In genomic region chr3:71303627-71304260, GRCh38 we compare ENCODE assay signal across 11 cellular contexts.
DNase-seq lines count a peak whose midpoint lies in the region; ATAC-seq and TF ChIP-seq lines count a peak whose summit lies in the region.
"Had no signal": no experiment of that assay in that cellular context is flagged by ENCODE, and none has a peak within 500 bp of the region (broad histone marks: within the 10 kb centered on the region; RNA-seq: fewer than 3 reads in every experiment).

No MANE protein-coding gene starts in this region.

- CTCF ChIA-PET in CD4-positive, alpha-beta memory T cell (lab: Charles Lee; ENCODE audit: partially characterized antibody) = interaction anchor here (1.4 kb wide), 1 partner anchor 753 kb away, joined by 3 read pairs; no protein-coding TSS in a partner anchor

- no peak for TF ChIP-seq EP300 in neural cell (conservative IDR thresholded peaks at IDR 0.05; ENCODE audit: poor library complexity, severe bottlenecking)

- no peak overlapping the region for H3K27ac ChIP-seq in CD4-positive, alpha-beta memory T cell (ENCODE audit: low read depth, low read length)
- H3K27ac ChIP-seq in neural cell (ENCODE audit: low read length) = no peak overlapping the region
- H3K27ac ChIP-seq: skin epidermis, suprapubic skin had no signal

- peaks cover 13 to 15% of the 10 kb centered on the region in 2 donors for H3K36me3 Mint-ChIP-seq in CD4-positive, alpha-beta memory T cell
- H3K36me3 Mint-ChIP-seq in dendritic cell treated with granulocyte-macrophage colony-stimulating factor and Interleukin-4, amounts not matched to agents 40 ng/mL and 50 ng/mL, for 4 days (ENCODE audit: low read depth) = no peaks in the 10 kb centered on the region

- H3K79me2 ChIP-seq in neural cell (replicated peaks; ENCODE audit: insufficient read depth, low read length) = no peaks in the 10 kb centered on the region

- DNase-seq in CD4-positive, alpha-beta memory T cell = no peak
- no peak for DNase-seq in NT2/D1 (ENCODE audit: low read depth, low spot score)
- DNase-seq in NCI-H2029 (lab: John Stamatoyannopoulos, UW) = no peak
- DNase-seq in NCI-H510A treated with DMSO at 0.1 percent for 48 hours (lab: John Stamatoyannopoulos, UW) = no peak
- no peak for DNase-seq in NCI-H2171 treated with DMSO at 0.1 percent for 48 hours (lab: John Stamatoyannopoulos, UW)
- DNase-seq: NCI-H2107 had no signal

- H3K9ac ChIP-seq in NT2/D1 (ENCODE audit: insufficient read length, low read depth) (peak overlapping the region; percentile 65), neural cell (ENCODE audit: low read length) (no peak overlapping the region)

- no peaks in the 10 kb centered on the region for H3K36me3 ChIP-seq in CD4-positive, alpha-beta memory T cell (ENCODE audit: insufficient read depth, low read length)
- peaks cover 5% of the 10 kb centered on the region for H3K36me3 ChIP-seq in NT2/D1 (ENCODE audit: insufficient read depth, insufficient read length, low read length)
- no peaks in the 10 kb centered on the region for H3K36me3 ChIP-seq in neural cell (ENCODE audit: insufficient read depth, low read length)
- H3K36me3 ChIP-seq: suprapubic skin had no signal

- no peak overlapping the region for H3K4me2 ChIP-seq in neural cell (ENCODE audit: low read length)

- no peaks in the 10 kb centered on the region for H3F3A ChIP-seq in neural cell (ENCODE audit: insufficient read depth, low read length, poor library complexity, severe bottlenecking)

- H3K4me1 Mint-ChIP-seq in CD4-positive, alpha-beta memory T cell = peaks cover 50 to 86% (median 70%) of the 10 kb centered on the region in 4 donors
- H3K4me1 Mint-ChIP-seq in dendritic cell treated with granulocyte-macrophage colony-stimulating factor and Interleukin-4, amounts not matched to agents 40 ng/mL and 50 ng/mL, for 4 days (ENCODE audit: low read depth) = peaks cover 24% of the 10 kb centered on the region

- no peaks in the 10 kb centered on the region for H3K27me3 ChIP-seq in CD4-positive, alpha-beta memory T cell (ENCODE audit: insufficient read depth, low read length)
- H3K27me3 ChIP-seq in NT2/D1 (ENCODE audit: insufficient read depth, insufficient read length) = no peaks in the 10 kb centered on the region
- H3K27me3 ChIP-seq in neural cell (ENCODE audit: insufficient read depth, low read depth, low read length) = no peaks in the 10 kb centered on the region
- H3K27me3 ChIP-seq: suprapubic skin had no signal

- H3K27ac Mint-ChIP-seq in CD4-positive, alpha-beta memory T cell = peak overlapping the region; percentile 20 to 92 (median 84)
- H3K27ac Mint-ChIP-seq in dendritic cell treated with granulocyte-macrophage colony-stimulating factor and Interleukin-4, amounts not matched to agents 40 ng/mL and 50 ng/mL, for 4 days = peak overlapping the region; percentile 30

- no peak for TF ChIP-seq CTCF in neural cell (IDR thresholded peaks at IDR 0.05; ENCODE audit: poor library complexity, severe bottlenecking)

- H3K4me3 Mint-ChIP-seq in CD4-positive, alpha-beta memory T cell = peak overlapping the region; percentile 65 to 96 (median 88)
- H3K4me3 Mint-ChIP-seq in dendritic cell treated with granulocyte-macrophage colony-stimulating factor and Interleukin-4, amounts not matched to agents 40 ng/mL and 50 ng/mL, for 4 days = no peak overlapping the region

- POLR2A ChIA-PET in CD4-positive, alpha-beta memory T cell (lab: Charles Lee; ENCODE audit: partially characterized antibody) = no interaction called here

- TF ChIP-seq RAD21 in neural cell (conservative IDR thresholded peaks at IDR 0.05) = no peak

- H3K4me1 ChIP-seq in CD4-positive, alpha-beta memory T cell (ENCODE audit: insufficient read depth, low read length) = peaks cover 67% of the 10 kb centered on the region
- H3K4me1 ChIP-seq in NT2/D1 (ENCODE audit: insufficient read depth, insufficient read length) = peaks cover under 1% of the 10 kb centered on the region

- no peaks in the 10 kb centered on the region for H3K9me3 Mint-ChIP-seq in CD4-positive, alpha-beta memory T cell
- H3K9me3 Mint-ChIP-seq in dendritic cell treated with granulocyte-macrophage colony-stimulating factor and Interleukin-4, amounts not matched to agents 40 ng/mL and 50 ng/mL, for 4 days = no peaks in the 10 kb centered on the region

- intact Hi-C loops in CD4-positive, alpha-beta memory T cell (cut with micrococcal nuclease) = loop anchor here (2.0 to 5.0 kb wide), 2 partner anchors 209 to 753 kb away; no protein-coding TSS in a partner anchor
- intact Hi-C loops in dendritic cell treated with granulocyte-macrophage colony-stimulating factor and Interleukin-4, amounts not matched to agents 40 ng/mL and 50 ng/mL, for 4 days (cut with micrococcal nuclease) = no loop called here

- no peaks in the 10 kb centered on the region for H3K27me3 Mint-ChIP-seq in CD4-positive, alpha-beta memory T cell
- no peaks in the 10 kb centered on the region for H3K27me3 Mint-ChIP-seq in dendritic cell treated with granulocyte-macrophage colony-stimulating factor and Interleukin-4, amounts not matched to agents 40 ng/mL and 50 ng/mL, for 4 days

- no peak overlapping the region for H2AFZ ChIP-seq in neural cell (ENCODE audit: low read depth, low read length)

- H4K20me1 ChIP-seq in neural cell (ENCODE audit: insufficient read depth) = no peaks in the 10 kb centered on the region

- no peak for ATAC-seq in HG02973 (IDR thresholded peaks at IDR 0.05; ENCODE audit: unreplicated experiment)

- H3K4me3 ChIP-seq in CD4-positive, alpha-beta memory T cell (ENCODE audit: low read length in 2 of 2) = no peak overlapping the region
- H3K4me3 ChIP-seq in NT2/D1 (ENCODE audit: insufficient read length, low read depth) (peak overlapping the region; percentile 64), neural cell (ENCODE audit: low read length) (peak overlapping the region; percentile 5)
- H3K4me3 ChIP-seq: skin epidermis, suprapubic skin had no signal

- no peaks in the 10 kb centered on the region for H3K9me3 ChIP-seq in CD4-positive, alpha-beta memory T cell (ENCODE audit: control insufficient read depth in 1 of 2, low read length in 2 of 2)
- H3K9me3 ChIP-seq in NT2/D1 (ENCODE audit: insufficient read depth, low read length) (no peaks in the 10 kb centered on the region), neural cell (ENCODE audit: low read length) (no peaks in the 10 kb centered on the region)
- H3K9me3 ChIP-seq: suprapubic skin had no signal

- H3K9me2 ChIP-seq in neural cell (ENCODE audit: insufficient read depth, low read length) = no peaks in the 10 kb centered on the region

TF ChIP-seq in neural cell, 6 proteins besides CTCF, POLR2A, EP300 and RAD21:
- no peak for TF ChIP-seq MXI1 (conservative IDR thresholded peaks at IDR 0.05; ENCODE audit: poor library complexity, severe bottlenecking)
- no peak for TF ChIP-seq EZH2 (IDR thresholded peaks at IDR 0.05; ENCODE audit: borderline replicate concordance, insufficient read depth, low read length, poor library complexity, severe bottlenecking)
- TF ChIP-seq TAF1 (IDR thresholded peaks at IDR 0.05; ENCODE audit: low read depth) = no peak
- TF ChIP-seq POLR2AphosphoS5 (IDR thresholded peaks at IDR 0.05) = no peak
- TF ChIP-seq REST (IDR thresholded peaks at IDR 0.05; ENCODE audit: borderline replicate concordance) = no peak
- no peak for TF ChIP-seq SMC3 (conservative IDR thresholded peaks at IDR 0.05; ENCODE audit: poor library complexity)

Comparison
In these comparisons a context has a peak if more than half of its experiments do, and no peak if none do; other contexts are left out.
1. H3K4me3 ChIP-seq: peak in NT2/D1 (single experiment) and neural cell (single experiment); none in CD4-positive, alpha-beta memory T cell (0 of 2).